18 cellular contexts compared by ENCODE assay signal in genomic region chrX:120260369-120260768, GRCh38. TPM values are rescaled to one million over a fixed set of nuclear protein-coding genes. Genes with fewer than 3 reads are reported as not detected.
DNase-seq lines count a peak whose midpoint lies in the region; ATAC-seq, FAIRE-seq and TF ChIP-seq lines count a peak whose summit lies in the region.
"Had no signal": no experiment of that assay in that cellular context is flagged by ENCODE, and none has a peak within 500 bp of the region (broad histone marks: within the 10 kb centered on the region; RNA-seq: fewer than 3 reads in every experiment).

No MANE protein-coding gene starts in this region.

- no peak overlapping the region for H3K27ac Mint-ChIP-seq in T-cell
- H3K27ac Mint-ChIP-seq: activated T-helper 17 cell treated with anti-CD3 and anti-CD28 coated beads, Interleukin-2, amount 50 U/mL, for 72 hours had no signal

- ATAC-seq in esophagus mucosa = peak; percentile 96
- no peak for ATAC-seq in HG02840 (IDR thresholded peaks at IDR 0.05; ENCODE audit: low FRiP score, unreplicated experiment)
- ATAC-seq in HG02885 (IDR thresholded peaks at IDR 0.05; ENCODE audit: poor library complexity, unreplicated experiment) = no peak
- ATAC-seq in T-cell (replicated peaks in 1 of 4) = no peak
- ATAC-seq: activated T-helper 17 cell treated with anti-CD3 and anti-CD28 coated beads, Interleukin-2, amount 50 U/mL, for 72 hours; gastrocnemius medialis; left cardiac atrium; SK-N-SH treated with all-trans-retinoic acid at 6 μM for 48 hours had no signal

- H3K9me3 Mint-ChIP-seq in T-cell = no peaks in the 10 kb centered on the region
- H3K9me3 Mint-ChIP-seq: activated T-helper 17 cell treated with anti-CD3 and anti-CD28 coated beads, Interleukin-2, amount 50 U/mL, for 72 hours had no signal

- peak; percentile 43 for FAIRE-seq in GM12891 (lab: Jason Lieb, UNC)

- no peak for DNase-seq in GM12891 (ENCODE audit: insufficient read length, low spot score)
- DNase-seq in NCI-H1105 (lab: John Stamatoyannopoulos, UW) = peak; percentile 82
- DNase-seq in NCI-H510A treated with DMSO at 0.1 percent for 48 hours (lab: John Stamatoyannopoulos, UW) = peak; percentile 66
- no peak for DNase-seq in T-cell
- DNase-seq: Caco-2; dermis blood vessel endothelial cell; gastrocnemius medialis; GM23248; left cardiac atrium; midbrain; NCI-H446 treated with DMSO at 0.1 percent for 48 hours; spleen; stimulated activated CD8-positive, alpha-beta memory T cell treated with anti-CD3 and anti-CD28 coated beads, Interleukin-4, amount 100 ng/mL, for 48 hours had no signal

- CTCF ChIA-PET in T-cell (lab: Charles Lee) = no interaction called here

- POLR2A ChIA-PET in T-cell (lab: Charles Lee) = no interaction called here

- H3K36me3 Mint-ChIP-seq in T-cell = peaks cover 9% of the 10 kb centered on the region

- H3K27me3 Mint-ChIP-seq in T-cell = peaks cover 0 to 18% of the 10 kb centered on the region in 2 donors
- H3K27me3 Mint-ChIP-seq: activated T-helper 17 cell treated with anti-CD3 and anti-CD28 coated beads, Interleukin-2, amount 50 U/mL, for 72 hours had no signal

- no peak for TF ChIP-seq POLR2A in GM12891 (IDR thresholded peaks at IDR 0.05; ENCODE audit: low read depth, low read length)

- no peak overlapping the region for H3K4me3 Mint-ChIP-seq in T-cell
- H3K4me3 Mint-ChIP-seq: activated T-helper 17 cell treated with anti-CD3 and anti-CD28 coated beads, Interleukin-2, amount 50 U/mL, for 72 hours had no signal

- peaks cover 14 to 21% (median 16%) of the 10 kb centered on the region in 3 donors for H3K4me1 Mint-ChIP-seq in T-cell
- H3K4me1 Mint-ChIP-seq: activated T-helper 17 cell treated with anti-CD3 and anti-CD28 coated beads, Interleukin-2, amount 50 U/mL, for 72 hours had no signal

TF ChIP-seq in GM12891, 5 proteins besides CTCF, POLR2A, EP300 and RAD21:
- no peak for TF ChIP-seq PAX5 (IDR thresholded peaks at IDR 0.05; ENCODE audit: insufficient read depth, low read length, severe bottlenecking)
- no peak for TF ChIP-seq TAF1 (IDR thresholded peaks at IDR 0.05; ENCODE audit: low read depth, low read length)
- no peak for TF ChIP-seq POLR2AphosphoS5 (IDR thresholded peaks at IDR 0.05; ENCODE audit: low read depth, low read length)
- TF ChIP-seq SPI1 (IDR thresholded peaks at IDR 0.05; ENCODE audit: low read depth, low read length) = no peak
- TF ChIP-seq POU2F2 (IDR thresholded peaks at IDR 0.05; ENCODE audit: low read depth, low read length) = no peak

RNA-seq across cellular contexts. Expression of gene ZBTB33, which starts 9.8 kb away (rescaled TPM):
- polyA plus RNA-seq in GM12891 (2012; ENCODE audit: low read depth, missing spikeins) = 8.4 TPM
- total RNA-seq in esophagus mucosa = 10.0 TPM
- 10 to 100 TPM; 20.9 to 25.7 (median 22.1) TPM for total RNA-seq in T-cell

RNA-seq across cellular contexts. Expression of gene TMEM255A, which starts 50.9 kb away (rescaled TPM):
- polyA plus RNA-seq in GM12891 (2012; ENCODE audit: low read depth, missing spikeins) = 0.15 TPM
- 0.20 TPM for total RNA-seq in esophagus mucosa
- under 1 TPM in 2 of 5 donors, not detected in 3; 0.13 to 0.14 TPM for total RNA-seq in T-cell
- total RNA-seq: dermis blood vessel endothelial cell, GM23248 had no signal
- polyA plus RNA-seq: GM23248 had no signal

Comparison
In these comparisons a context has a peak if more than half of its experiments do, and no peak if none do; other contexts are left out.
1. DNase-seq: peak in NCI-H1105 (single experiment) and NCI-H510A treated with DMSO at 0.1 percent for 48 hours (single experiment); none in GM12891 (single experiment) and T-cell (0 of 34).